1 cellular context compared by ENCODE assay signal in genomic region chr21:46304955-46305354, GRCh38.
TF ChIP-seq lines count a peak whose summit lies in the region.

No MANE protein-coding gene starts in this region.

TF ChIP-seq in K562, 482 proteins besides CTCF, POLR2A, EP300 and RAD21 (continues in another document):
- no peak for TF ChIP-seq HNRNPLL (IDR thresholded peaks at IDR 0.05; ENCODE audit: low read depth, low read length, poor library complexity, severe bottlenecking)
- peak; percentile 38; the same call in 1 of the 2 replicates for TF ChIP-seq KLF1 (tag; IDR thresholded peaks at IDR 0.05)
- TF ChIP-seq ATF1 (CRISPR knock-in tag; IDR thresholded peaks at IDR 0.05) = no peak
- TF ChIP-seq ATF1 (tag; IDR thresholded peaks at IDR 0.05) = peak; percentile 83
- no peak for TF ChIP-seq FOXK2 (conservative IDR thresholded peaks at IDR 0.05 in 1 of 2, IDR thresholded peaks at IDR 0.05 in 1 of 2; ENCODE audit: low read depth in 2 of 2)
- no peak for TF ChIP-seq CREB5 (CRISPR knock-in tag; IDR thresholded peaks at IDR 0.05)
- no peak for TF ChIP-seq JUNB (CRISPR knock-in tag; conservative IDR thresholded peaks at IDR 0.05)
- no peak for TF ChIP-seq MXD1 (CRISPR knock-in tag; IDR thresholded peaks at IDR 0.05; ENCODE audit: borderline replicate concordance, poor library complexity, severe bottlenecking)
- peak; percentile 87 for TF ChIP-seq CREM (IDR thresholded peaks at IDR 0.05; ENCODE audit: low read depth)
- TF ChIP-seq ERF (CRISPR knock-in tag; IDR thresholded peaks at IDR 0.05) = no peak
- peak; percentile 47; the same call in 1 of the 2 replicates for TF ChIP-seq JUN (IDR thresholded peaks at IDR 0.05; ENCODE audit: borderline replicate concordance, low read depth, low read length)
- TF ChIP-seq JUN (CRISPR knock-in tag; IDR thresholded peaks at IDR 0.05; ENCODE audit: borderline replicate concordance) = no peak
- TF ChIP-seq ZNF384 (IDR thresholded peaks at IDR 0.05; ENCODE audit: low read depth, low read length) = peak; percentile 61; the same call in 1 of the 2 replicates
- TF ChIP-seq ZNF124 (CRISPR knock-in tag; IDR thresholded peaks at IDR 0.05) = no peak
- no peak for TF ChIP-seq ZNF449 (CRISPR knock-in tag; IDR thresholded peaks at IDR 0.05)
- no peak for TF ChIP-seq NRF1 (conservative IDR thresholded peaks at IDR 0.05 in 1 of 2, IDR thresholded peaks at IDR 0.05 in 1 of 2)
- no peak for TF ChIP-seq SIX5 (IDR thresholded peaks at IDR 0.05; ENCODE audit: borderline replicate concordance in 1 of 2, insufficient read depth in 1 of 2, low read depth in 1 of 2, low read length in 2 of 2)
- no peak for TF ChIP-seq ZNF699 (CRISPR knock-in tag; IDR thresholded peaks at IDR 0.05; ENCODE audit: insufficient replicate concordance)
- TF ChIP-seq ZBTB17 (CRISPR knock-in tag; IDR thresholded peaks at IDR 0.05) = no peak
- TF ChIP-seq IRF9 (tag; IDR thresholded peaks at IDR 0.05) = no peak
- no peak for TF ChIP-seq PHB2 (IDR thresholded peaks at IDR 0.05; ENCODE audit: low read depth)
- TF ChIP-seq ZNF318 (IDR thresholded peaks at IDR 0.05; ENCODE audit: borderline replicate concordance in 1 of 2, low read depth in 1 of 2) = no peak
- TF ChIP-seq XRCC3 (IDR thresholded peaks at IDR 0.05) = no peak
- no peak for TF ChIP-seq CBX5 (IDR thresholded peaks at IDR 0.05; ENCODE audit: borderline replicate concordance, low read depth)
- TF ChIP-seq KAT8 (IDR thresholded peaks at IDR 0.05; ENCODE audit: low read depth) = no peak
- TF ChIP-seq SMAD1 (IDR thresholded peaks at IDR 0.05; ENCODE audit: low read depth, low read length, partially characterized antibody) = no peak
- TF ChIP-seq CCAR2 (IDR thresholded peaks at IDR 0.05; ENCODE audit: low read depth, low read length) = no peak
- TF ChIP-seq E4F1 (CRISPR knock-in tag; IDR thresholded peaks at IDR 0.05; ENCODE audit: borderline replicate concordance) = no peak
- no peak for TF ChIP-seq NCOA6 (IDR thresholded peaks at IDR 0.05)
- no peak for TF ChIP-seq MTA3 (IDR thresholded peaks at IDR 0.05; ENCODE audit: borderline replicate concordance)
- TF ChIP-seq NR4A1 (CRISPR knock-in tag; IDR thresholded peaks at IDR 0.05) = no peak
- no peak for TF ChIP-seq NR4A1 (tag; IDR thresholded peaks at IDR 0.05)
- TF ChIP-seq TCF7 (IDR thresholded peaks at IDR 0.05; ENCODE audit: borderline replicate concordance) = no peak
- TF ChIP-seq RFX1 (IDR thresholded peaks at IDR 0.05) = peak; percentile 72
- TF ChIP-seq COPS2 (conservative IDR thresholded peaks at IDR 0.05) = no peak
- no peak for TF ChIP-seq TARDBP (IDR thresholded peaks at IDR 0.05)
- TF ChIP-seq ARID1B (IDR thresholded peaks at IDR 0.05) = no peak; the same call in 1 of the 2 replicates
- 0 out of 2 replicates have a peak, but pooled peaks have one; percentile 12 for TF ChIP-seq BCOR (IDR thresholded peaks at IDR 0.05)
- no peak for TF ChIP-seq PCBP2 (IDR thresholded peaks at IDR 0.05; ENCODE audit: low read depth, low read length, poor library complexity, severe bottlenecking)
- no peak for TF ChIP-seq RBM22 (IDR thresholded peaks at IDR 0.05; ENCODE audit: low read depth, low read length, poor library complexity, severe bottlenecking)
- TF ChIP-seq BDP1 (IDR thresholded peaks at IDR 0.05; ENCODE audit: insufficient read depth, insufficient read length) = no peak
- TF ChIP-seq ZNF121 (CRISPR knock-in tag; conservative IDR thresholded peaks at IDR 0.05) = no peak
- TF ChIP-seq ELF4 (CRISPR knock-in tag; IDR thresholded peaks at IDR 0.05) = no peak
- TF ChIP-seq IRF2 (CRISPR knock-in tag; IDR thresholded peaks at IDR 0.05) = no peak
- TF ChIP-seq NCOR1 (IDR thresholded peaks at IDR 0.05) = no peak
- TF ChIP-seq ELK1 (CRISPR knock-in tag; IDR thresholded peaks at IDR 0.05) = no peak
- TF ChIP-seq FOXA3 (CRISPR knock-in tag; conservative IDR thresholded peaks at IDR 0.05 in 1 of 2, IDR thresholded peaks at IDR 0.05 in 1 of 2) = no peak
- TF ChIP-seq ARID4B (CRISPR knock-in tag; IDR thresholded peaks at IDR 0.05) = no peak
